In the genomic region with DNA sequence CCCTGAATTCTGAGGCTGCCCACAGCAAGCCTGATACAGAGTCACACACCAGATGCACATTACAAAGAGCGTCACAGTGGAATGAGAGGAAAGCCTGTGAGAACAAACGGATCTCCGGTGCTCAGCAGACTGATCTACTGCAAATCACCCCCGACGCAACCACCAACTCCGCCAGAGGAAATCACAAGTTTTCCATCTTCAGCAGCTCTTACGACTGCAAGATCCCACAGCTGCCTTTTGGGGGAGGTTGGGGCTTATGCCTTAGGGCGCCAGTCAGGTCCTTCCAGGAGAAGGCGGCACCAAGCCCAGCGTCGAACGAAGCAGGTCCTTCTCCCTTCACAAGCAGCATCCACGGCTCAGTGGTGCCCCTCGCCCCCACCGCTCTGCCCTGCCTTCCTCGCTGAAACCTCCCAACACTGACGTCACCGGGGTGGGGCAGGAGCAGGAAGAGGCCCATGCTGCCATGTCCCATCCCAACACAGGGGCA, we compare ENCODE assay signal across 2 cellular contexts.
TF ChIP-seq lines count a peak whose summit lies in the region.

No MANE protein-coding gene starts in this region.

TF ChIP-seq in HepG2, 621 proteins besides CTCF, POLR2A, EP300 and RAD21:
- TF ChIP-seq, protein P1, sequence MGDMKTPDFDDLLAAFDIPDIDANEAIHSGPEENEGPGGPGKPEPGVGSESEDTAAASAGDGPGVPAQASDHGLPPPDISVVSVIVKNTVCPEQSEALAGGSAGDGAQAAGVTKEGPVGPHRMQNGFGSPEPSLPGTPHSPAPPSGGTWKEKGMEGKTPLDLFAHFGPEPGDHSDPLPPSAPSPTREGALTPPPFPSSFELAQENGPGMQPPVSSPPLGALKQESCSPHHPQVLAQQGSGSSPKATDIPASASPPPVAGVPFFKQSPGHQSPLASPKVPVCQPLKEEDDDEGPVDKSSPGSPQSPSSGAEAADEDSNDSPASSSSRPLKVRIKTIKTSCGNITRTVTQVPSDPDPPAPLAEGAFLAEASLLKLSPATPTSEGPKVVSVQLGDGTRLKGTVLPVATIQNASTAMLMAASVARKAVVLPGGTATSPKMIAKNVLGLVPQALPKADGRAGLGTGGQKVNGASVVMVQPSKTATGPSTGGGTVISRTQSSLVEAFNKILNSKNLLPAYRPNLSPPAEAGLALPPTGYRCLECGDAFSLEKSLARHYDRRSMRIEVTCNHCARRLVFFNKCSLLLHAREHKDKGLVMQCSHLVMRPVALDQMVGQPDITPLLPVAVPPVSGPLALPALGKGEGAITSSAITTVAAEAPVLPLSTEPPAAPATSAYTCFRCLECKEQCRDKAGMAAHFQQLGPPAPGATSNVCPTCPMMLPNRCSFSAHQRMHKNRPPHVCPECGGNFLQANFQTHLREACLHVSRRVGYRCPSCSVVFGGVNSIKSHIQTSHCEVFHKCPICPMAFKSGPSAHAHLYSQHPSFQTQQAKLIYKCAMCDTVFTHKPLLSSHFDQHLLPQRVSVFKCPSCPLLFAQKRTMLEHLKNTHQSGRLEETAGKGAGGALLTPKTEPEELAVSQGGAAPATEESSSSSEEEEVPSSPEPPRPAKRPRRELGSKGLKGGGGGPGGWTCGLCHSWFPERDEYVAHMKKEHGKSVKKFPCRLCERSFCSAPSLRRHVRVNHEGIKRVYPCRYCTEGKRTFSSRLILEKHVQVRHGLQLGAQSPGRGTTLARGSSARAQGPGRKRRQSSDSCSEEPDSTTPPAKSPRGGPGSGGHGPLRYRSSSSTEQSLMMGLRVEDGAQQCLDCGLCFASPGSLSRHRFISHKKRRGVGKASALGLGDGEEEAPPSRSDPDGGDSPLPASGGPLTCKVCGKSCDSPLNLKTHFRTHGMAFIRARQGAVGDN (CRISPR knock-in tag; IDR thresholded peaks at IDR 0.05), result 0 out of 2 replicates have a peak, but pooled peaks have one; percentile 8
- TF ChIP-seq CEBPB (IDR thresholded peaks at IDR 0.05; ENCODE audit: borderline replicate concordance, low read depth, low read length) (no peak), EED (CRISPR knock-in tag; IDR thresholded peaks at IDR 0.05) (no peak), KLF6 (CRISPR knock-in tag; IDR thresholded peaks at IDR 0.05) (no peak)

TF ChIP-seq in K562, 482 proteins besides CTCF, POLR2A, EP300 and RAD21:
- TF ChIP-seq LCOR (CRISPR knock-in tag; IDR thresholded peaks at IDR 0.05), result no peak
- TF ChIP-seq ZBTB7A (IDR thresholded peaks at IDR 0.05; ENCODE audit: borderline replicate concordance, control insufficient read depth, low read depth, low read length), result no peak
- TF ChIP-seq ZBTB9 (CRISPR knock-in tag; IDR thresholded peaks at IDR 0.05), result no peak
- TF ChIP-seq NFRKB (IDR thresholded peaks at IDR 0.05; ENCODE audit: low read depth), result no peak
- no peak for TF ChIP-seq PPARD (CRISPR knock-in tag; IDR thresholded peaks at IDR 0.05)
- no peak for TF ChIP-seq ZNF695 (CRISPR knock-in tag; IDR thresholded peaks at IDR 0.05)
- TF ChIP-seq KDM1A (IDR thresholded peaks at IDR 0.05), result no peak
- TF ChIP-seq ATF7 (IDR thresholded peaks at IDR 0.05), result peak; percentile 17; the same call in 1 of the 2 replicates
- TF ChIP-seq ATF3 (IDR thresholded peaks at IDR 0.05), result 0 out of 2 replicates have a peak, but pooled peaks have one; percentile 34
- TF ChIP-seq ATF3 (CRISPR knock-in tag; conservative IDR thresholded peaks at IDR 0.05), result no peak
- no peak for TF ChIP-seq HDGF (IDR thresholded peaks at IDR 0.05)
- TF ChIP-seq FIP1L1 (IDR thresholded peaks at IDR 0.05; ENCODE audit: low read depth, low read length, poor library complexity, severe bottlenecking), result no peak
- TF ChIP-seq BACH1 (tag; IDR thresholded peaks at IDR 0.05), result no peak
- TF ChIP-seq TCF7 (IDR thresholded peaks at IDR 0.05; ENCODE audit: borderline replicate concordance), result no peak
- TF ChIP-seq ZNF639 (CRISPR knock-in tag; conservative IDR thresholded peaks at IDR 0.05 in 1 of 2, IDR thresholded peaks at IDR 0.05 in 1 of 2), result no peak
